1 cellular context compared by ENCODE assay signal in genomic region chr5:181190711-181191525, GRCh38.
TF ChIP-seq lines count a peak whose summit lies in the region.

No MANE protein-coding gene starts in this region.

TF ChIP-seq in HEK293, 187 proteins besides CTCF, POLR2A, EP300 and RAD21 (continued from another document):
- TF ChIP-seq ZBTB49 (tag by site-specific recombination; IDR thresholded peaks at IDR 0.05; ENCODE audit: low read depth), result no peak
- no peak for TF ChIP-seq ZNF155 (tag by site-specific recombination; IDR thresholded peaks at IDR 0.05)
- TF ChIP-seq ZNF202 (tag by site-specific recombination; IDR thresholded peaks at IDR 0.05; ENCODE audit: borderline replicate concordance), result no peak
- peak; percentile 65 for TF ChIP-seq ZBTB10 (tag by site-specific recombination; IDR thresholded peaks at IDR 0.05)
- TF ChIP-seq ZNF830 (tag by site-specific recombination; IDR thresholded peaks at IDR 0.05; ENCODE audit: low read depth), result no peak
- TF ChIP-seq ZNF544 (tag by site-specific recombination; IDR thresholded peaks at IDR 0.05), result no peak
- 0 out of 2 replicates have a peak, but pooled peaks have one; percentile 14 for TF ChIP-seq KLF10 (tag by site-specific recombination; IDR thresholded peaks at IDR 0.05)
- no peak for TF ChIP-seq ZNF214 (tag by site-specific recombination; IDR thresholded peaks at IDR 0.05; ENCODE audit: borderline replicate concordance)
- TF ChIP-seq ZNF223 (tag by site-specific recombination; IDR thresholded peaks at IDR 0.05), result no peak
- 0 out of 2 replicates have a peak, but pooled peaks have one; percentile 25 for TF ChIP-seq ZNF785 (tag by site-specific recombination; IDR thresholded peaks at IDR 0.05)
- TF ChIP-seq ZNF610 (tag by site-specific recombination; IDR thresholded peaks at IDR 0.05; ENCODE audit: borderline replicate concordance), result no peak; the same call in 1 of the 2 replicates
- TF ChIP-seq ZFP41 (tag by site-specific recombination; IDR thresholded peaks at IDR 0.05; ENCODE audit: borderline replicate concordance), result no peak
- TF ChIP-seq ZNF2 (tag by site-specific recombination; IDR thresholded peaks at IDR 0.05), result peak; percentile 79; the same call in 1 of the 2 replicates
- no peak for TF ChIP-seq KLF16 (tag by site-specific recombination; IDR thresholded peaks at IDR 0.05)
- no peak for TF ChIP-seq ZNF362 (tag by site-specific recombination; IDR thresholded peaks at IDR 0.05)
- no peak for TF ChIP-seq ZNF311 (tag by site-specific recombination; IDR thresholded peaks at IDR 0.05; ENCODE audit: borderline replicate concordance)
- TF ChIP-seq ZNF10 (tag by site-specific recombination; IDR thresholded peaks at IDR 0.05), result no peak
- no peak for TF ChIP-seq ZNF664 (tag by site-specific recombination; IDR thresholded peaks at IDR 0.05)
- TF ChIP-seq ZNF777 (tag by site-specific recombination; IDR thresholded peaks at IDR 0.05; ENCODE audit: borderline replicate concordance), result peak; percentile 7; the same call in 1 of the 2 replicates
- TF ChIP-seq REPIN1 (tag by site-specific recombination; IDR thresholded peaks at IDR 0.05; ENCODE audit: low read depth), result no peak
- no peak for TF ChIP-seq HOXC10 (CRISPR knock-in tag; IDR thresholded peaks at IDR 0.05)
- TF ChIP-seq ZNF148 (tag by site-specific recombination; IDR thresholded peaks at IDR 0.05; ENCODE audit: borderline replicate concordance), result no peak
- no peak for TF ChIP-seq OSR2 (tag by site-specific recombination; IDR thresholded peaks at IDR 0.05)
- no peak for TF ChIP-seq ZNF639 (tag by site-specific recombination; IDR thresholded peaks at IDR 0.05)
- TF ChIP-seq ZBTB26 (tag by site-specific recombination; optimal IDR thresholded peaks at IDR 0.05), result peak; percentile 98
- TF ChIP-seq GLIS1 (tag by site-specific recombination; IDR thresholded peaks at IDR 0.05), result peak; percentile 82
- no peak for TF ChIP-seq ZNF677 (tag by site-specific recombination; IDR thresholded peaks at IDR 0.05)
- 0 out of 2 replicates have a peak, but pooled peaks have one; percentile 18 for TF ChIP-seq ZBTB48 (tag by site-specific recombination; IDR thresholded peaks at IDR 0.05)
- TF ChIP-seq ZNF596 (tag by site-specific recombination; IDR thresholded peaks at IDR 0.05), result no peak
- TF ChIP-seq ZNF585B (tag by site-specific recombination; IDR thresholded peaks at IDR 0.05), result no peak
- no peak for TF ChIP-seq ZNF426 (tag by site-specific recombination; IDR thresholded peaks at IDR 0.05)
- TF ChIP-seq ZNF624 (tag by site-specific recombination; IDR thresholded peaks at IDR 0.05), result no peak
- no peak for TF ChIP-seq ZNF747 (tag by site-specific recombination; IDR thresholded peaks at IDR 0.05)
- peak; percentile 60 for TF ChIP-seq ZBTB11 (tag by site-specific recombination; conservative IDR thresholded peaks at IDR 0.05; ENCODE audit: low read depth)
- TF ChIP-seq ZNF561 (tag by site-specific recombination; IDR thresholded peaks at IDR 0.05; ENCODE audit: borderline replicate concordance), result peak; percentile 41; the same call in 1 of the 2 replicates
- TF ChIP-seq SCRT2 (tag by site-specific recombination; IDR thresholded peaks at IDR 0.05), result no peak
- no peak for TF ChIP-seq ZNF548 (tag by site-specific recombination; IDR thresholded peaks at IDR 0.05)
- no peak for TF ChIP-seq OVOL3 (tag by site-specific recombination; IDR thresholded peaks at IDR 0.05)
- no peak for TF ChIP-seq MEIS1 (CRISPR knock-in tag; IDR thresholded peaks at IDR 0.05; ENCODE audit: borderline replicate concordance)
- TF ChIP-seq ZNF114 (tag by site-specific recombination; IDR thresholded peaks at IDR 0.05), result no peak
- TF ChIP-seq ZNF248 (tag by site-specific recombination; IDR thresholded peaks at IDR 0.05), result no peak
- peak; percentile 42; the same call in 1 of the 2 replicates for TF ChIP-seq ZNF341 (tag by site-specific recombination; IDR thresholded peaks at IDR 0.05; ENCODE audit: low read depth)
- TF ChIP-seq ZBTB7A (tag by site-specific recombination; IDR thresholded peaks at IDR 0.05; ENCODE audit: low read depth), result no peak; the same call in 1 of the 2 replicates
- TF ChIP-seq PRDM10 (tag by site-specific recombination; IDR thresholded peaks at IDR 0.05), result no peak
- TF ChIP-seq ZNF146 (tag by site-specific recombination; IDR thresholded peaks at IDR 0.05), result no peak
- TF ChIP-seq ZNF391 (tag by site-specific recombination; IDR thresholded peaks at IDR 0.05; ENCODE audit: borderline replicate concordance, low read depth), result no peak
- TF ChIP-seq KLF1 (tag by site-specific recombination; IDR thresholded peaks at IDR 0.05), result no peak
- TF ChIP-seq ZNF768 (tag by site-specific recombination; IDR thresholded peaks at IDR 0.05), result no peak
